ENCODE assay signal across 18 cellular contexts in the genomic region with DNA sequence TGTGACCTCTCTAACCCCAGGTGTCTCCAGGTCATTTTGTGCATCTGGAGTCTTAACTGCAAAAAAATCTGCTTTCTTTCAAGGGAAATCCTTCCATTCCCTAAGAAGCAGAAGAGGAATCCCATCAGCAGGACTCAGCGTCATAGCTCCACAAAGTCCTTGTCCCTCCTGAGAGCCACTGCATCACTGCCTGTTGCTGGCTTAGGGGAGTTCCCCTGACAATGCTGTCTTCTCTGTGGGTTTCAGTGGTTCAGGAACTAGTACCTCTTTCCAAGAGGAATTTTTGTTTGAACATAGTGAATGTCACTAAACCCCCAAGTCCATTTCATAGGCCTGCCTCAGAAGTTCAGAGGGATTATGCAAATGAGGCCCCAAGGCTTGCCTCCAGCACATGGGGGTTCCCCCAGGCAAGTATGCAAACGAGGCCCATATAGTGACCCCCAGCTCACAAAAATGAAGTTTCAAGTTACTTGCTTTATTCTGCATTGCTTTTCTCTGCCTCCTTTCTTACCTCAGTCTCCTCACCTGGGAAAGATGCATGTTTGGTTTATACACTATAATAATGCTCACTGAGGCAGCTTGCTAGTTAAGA.
DNase-seq lines count a peak whose midpoint lies in the region; ATAC-seq, FAIRE-seq and TF ChIP-seq lines count a peak whose summit lies in the region.
"Had no signal": no experiment of that assay in that cellular context is flagged by ENCODE, and none has a peak within 500 bp of the region (broad histone marks: within the 10 kb centered on the region; RNA-seq: fewer than 3 reads in every experiment).

No MANE protein-coding gene starts in this region.

- H3K4me3 ChIP-seq in lower lobe of right lung (no peak overlapping the region), kidney (ENCODE audit: low read length in 2 of 2) (no peak overlapping the region)
- H3K4me3 ChIP-seq: uterus had no signal

- ATAC-seq in GM18907 (IDR thresholded peaks at IDR 0.05; ENCODE audit: unreplicated experiment) (peak; percentile 71), GM21576 (IDR thresholded peaks at IDR 0.05; ENCODE audit: unreplicated experiment) (peak; percentile 78), HG03039 (IDR thresholded peaks at IDR 0.05; ENCODE audit: unreplicated experiment) (peak; percentile 73), memory B cell (ENCODE audit: low read depth) (peak; percentile 84), lower lobe of right lung (no peak)
- ATAC-seq: activated T-cell treated with anti-CD3 and anti-CD28 coated beads, Interleukin-2, amount 50 U/mL, for 72 hours; stimulated activated naive CD8-positive, alpha-beta T cell treated with anti-CD3 and anti-CD28 coated beads, Interleukin-15, amount 100 ng/mL, for 72 hours had no signal

- no peak for FAIRE-seq in kidney (lab: Jason Lieb, UNC)
- FAIRE-seq: endothelial cell of umbilical vein, keratinocyte had no signal

- H3K27me3 ChIP-seq in lower lobe of right lung (ENCODE audit: low read depth), result no peaks in the 10 kb centered on the region
- H3K27me3 ChIP-seq: uterus had no signal

- DNase-seq in memory B cell (ENCODE audit: low spot score in 2 of 2) (no peak), NCI-H82 (lab: John Stamatoyannopoulos, UW) (no peak), lower lobe of right lung (no peak), kidney (no peak)
- DNase-seq: activated CD4-positive, alpha-beta T cell treated with anti-CD3 and anti-CD28 coated beads, Interleukin-2, amount 50 U/mL, for 1 hour; activated T-cell treated with anti-CD3 and anti-CD28 coated beads, Interleukin-2, amount 50 U/mL, for 72 hours; cerebellar nuclear complex; H9; NCI-H1694 treated with DMSO at 0.1 percent for 48 hours; NCI-H524 treated with DMSO at 0.1 percent for 48 hours; stimulated activated naive CD8-positive, alpha-beta T cell treated with anti-CD3 and anti-CD28 coated beads, Interleukin-15, amount 100 ng/mL, for 72 hours; T-helper 2 cell; uterus had no signal

- H3K27ac ChIP-seq in lower lobe of right lung (no peak overlapping the region), kidney (ENCODE audit: low read depth in 2 of 2, low read length in 2 of 2) (no peak overlapping the region)
- H3K27ac ChIP-seq: uterus had no signal

- peaks cover 7% of the 10 kb centered on the region for H3K36me3 Mint-ChIP-seq in memory B cell

- no peaks in the 10 kb centered on the region for H3K27me3 Mint-ChIP-seq in memory B cell
- H3K27me3 Mint-ChIP-seq: stimulated activated naive CD8-positive, alpha-beta T cell treated with anti-CD3 and anti-CD28 coated beads, Interleukin-15, amount 100 ng/mL, for 72 hours had no signal

- intact Hi-C loops in lower lobe of right lung (cut with DNase I) (no loop called here), kidney (cut with DNase I) (no loop called here)

- H3K9ac ChIP-seq in kidney (ENCODE audit: low read length in 2 of 2), result no peak overlapping the region

- H3K4me1 Mint-ChIP-seq in memory B cell, result peaks cover 8% of the 10 kb centered on the region
- H3K4me1 Mint-ChIP-seq: stimulated activated naive CD8-positive, alpha-beta T cell treated with anti-CD3 and anti-CD28 coated beads, Interleukin-15, amount 100 ng/mL, for 72 hours had no signal

- H3K36me3 ChIP-seq in lower lobe of right lung (no peaks in the 10 kb centered on the region), kidney (ENCODE audit: control insufficient read depth in 1 of 2, insufficient read depth in 2 of 2, low read length in 2 of 2) (no peaks in the 10 kb centered on the region)
- H3K36me3 ChIP-seq: uterus had no signal

- H3K9me3 ChIP-seq in lower lobe of right lung (peaks cover 11% of the 10 kb centered on the region), kidney (ENCODE audit: control insufficient read depth in 1 of 2, low read length in 2 of 2) (peaks cover 0 to 15% of the 10 kb centered on the region in 2 donors)
- H3K9me3 ChIP-seq: uterus had no signal

- H3K9me3 Mint-ChIP-seq in memory B cell, result peaks cover 12% of the 10 kb centered on the region

- no peak overlapping the region for H3K4me3 Mint-ChIP-seq in memory B cell
- H3K4me3 Mint-ChIP-seq: activated T-cell treated with anti-CD3 and anti-CD28 coated beads, Interleukin-2, amount 50 U/mL, for 72 hours; H9; stimulated activated naive CD8-positive, alpha-beta T cell treated with anti-CD3 and anti-CD28 coated beads, Interleukin-15, amount 100 ng/mL, for 72 hours had no signal

- TF ChIP-seq CTCF in lower lobe of right lung (IDR thresholded peaks at IDR 0.05) (no peak), kidney (IDR thresholded peaks at IDR 0.05; ENCODE audit: borderline replicate concordance, extremely low read depth, insufficient read depth) (no peak)

- H3K4me1 ChIP-seq in lower lobe of right lung (no peaks in the 10 kb centered on the region), kidney (ENCODE audit: control insufficient read depth in 1 of 2, insufficient read depth in 1 of 2, low read depth in 1 of 2, low read length in 2 of 2) (no peaks in the 10 kb centered on the region)
- H3K4me1 ChIP-seq: uterus had no signal

- no peak overlapping the region for H3K27ac Mint-ChIP-seq in memory B cell
- H3K27ac Mint-ChIP-seq: activated T-cell treated with anti-CD3 and anti-CD28 coated beads, Interleukin-2, amount 50 U/mL, for 72 hours; H9; stimulated activated naive CD8-positive, alpha-beta T cell treated with anti-CD3 and anti-CD28 coated beads, Interleukin-15, amount 100 ng/mL, for 72 hours had no signal

Comparison
In these comparisons a context has a peak if more than half of its experiments do, and no peak if none do; other contexts are left out.
1. ATAC-seq: peak in GM18907 (single experiment), GM21576 (single experiment), HG03039 (single experiment) and memory B cell (single experiment); none in lower lobe of right lung (0 of 2).